In genomic region chr3:154244644-154245043, GRCh38 we compare ENCODE assay signal across 19 cellular contexts.
DNase-seq lines count a peak whose midpoint lies in the region; ATAC-seq and TF ChIP-seq lines count a peak whose summit lies in the region.
"Had no signal": no experiment of that assay in that cellular context is flagged by ENCODE, and none has a peak within 500 bp of the region (broad histone marks: within the 10 kb centered on the region; RNA-seq: fewer than 3 reads in every experiment).

No MANE protein-coding gene starts in this region.

- POLR2A ChIA-PET in RWPE1 (lab: Yijun Ruan, JAX; ENCODE audit: low non-redundant PET), result no interaction called here

- H3K9me2 ChIP-seq in GM23248 (ENCODE audit: insufficient read depth), result no peaks in the 10 kb centered on the region

- WGBS in GM23248 (ENCODE audit: low coverage in 1 of 2, low lambda C conversion rate in 2 of 2, missing lambda C conversion rate in 2 of 2), 2 experiments, result 15 to 26% methylated on average over 2 of the region's 2 CpGs

- H3K9me3 ChIP-seq in GM23248 (ENCODE audit: low read depth) (no peaks in the 10 kb centered on the region), skeletal muscle satellite cell (replicated peaks; ENCODE audit: low read length) (no peaks in the 10 kb centered on the region)
- H3K9me3 ChIP-seq: psoas muscle had no signal

- TF ChIP-seq CTCF in RWPE1 (conservative IDR thresholded peaks at IDR 0.05; ENCODE audit: low read depth), result no peak
- TF ChIP-seq CTCF in fibroblast of pulmonary artery (IDR thresholded peaks at IDR 0.05; ENCODE audit: low read length, missing control alignments), result no peak

- H3K27ac ChIP-seq in GM23248, result no peak overlapping the region
- H3K27ac ChIP-seq in RWPE1, result peak overlapping the region; percentile 49; the same call in 1 of the 2 replicates
- H3K27ac ChIP-seq: psoas muscle, VCaP had no signal

- peaks cover 1% of the 10 kb centered on the region for H3K27me3 Mint-ChIP-seq in activated T-cell treated with anti-CD3 and anti-CD28 coated beads, Interleukin-2, amount 50 U/mL, for 4 hours (ENCODE audit: low read depth)
- H3K27me3 Mint-ChIP-seq: type B pancreatic cell had no signal

- H3K4me3 Mint-ChIP-seq in activated T-cell treated with anti-CD3 and anti-CD28 coated beads, Interleukin-2, amount 50 U/mL, for 4 hours, result no peak overlapping the region
- H3K4me3 Mint-ChIP-seq: GM23338; naive thymus-derived CD8-positive, alpha-beta T cell; type B pancreatic cell had no signal

- H3K36me3 ChIP-seq in GM23248 (ENCODE audit: low read depth) (no peaks in the 10 kb centered on the region), skeletal muscle satellite cell (ENCODE audit: insufficient read depth, low read length) (peaks cover 3% of the 10 kb centered on the region)

- H3K9me3 Mint-ChIP-seq in activated T-cell treated with anti-CD3 and anti-CD28 coated beads, Interleukin-2, amount 50 U/mL, for 4 hours, result no peaks in the 10 kb centered on the region
- H3K9me3 Mint-ChIP-seq: GM23338, type B pancreatic cell had no signal

- H3K4me2 ChIP-seq in GM23248 (ENCODE audit: unreplicated experiment), result peak overlapping the region; percentile 8
- H3K4me2 ChIP-seq in skeletal muscle satellite cell (ENCODE audit: low read length), result peak overlapping the region; percentile 17
- H3K4me2 ChIP-seq: GM23338 had no signal

- peaks cover 13% of the 10 kb centered on the region for H3K36me3 Mint-ChIP-seq in activated T-cell treated with anti-CD3 and anti-CD28 coated beads, Interleukin-2, amount 50 U/mL, for 4 hours (ENCODE audit: insufficient read depth)

- peaks cover 29% of the 10 kb centered on the region for H3K4me1 ChIP-seq in GM23248 (ENCODE audit: insufficient read depth)
- peaks cover 34% of the 10 kb centered on the region for H3K4me1 ChIP-seq in skeletal muscle satellite cell (ENCODE audit: control insufficient read depth, insufficient read depth, low read length)
- H3K4me1 ChIP-seq: psoas muscle had no signal

- no peaks in the 10 kb centered on the region for H3K4me1 Mint-ChIP-seq in activated T-cell treated with anti-CD3 and anti-CD28 coated beads, Interleukin-2, amount 50 U/mL, for 4 hours (ENCODE audit: low read depth)
- H3K4me1 Mint-ChIP-seq: naive thymus-derived CD8-positive, alpha-beta T cell had no signal

- no peaks in the 10 kb centered on the region for H4K20me1 ChIP-seq in GM23248 (ENCODE audit: insufficient read depth)

- peaks cover 30% of the 10 kb centered on the region for H3F3A ChIP-seq in GM23248 (ENCODE audit: insufficient read depth)

- no peak overlapping the region for H3K4me3 ChIP-seq in GM23248
- no peak overlapping the region for H3K4me3 ChIP-seq in fibroblast of pulmonary artery (replicated peaks; ENCODE audit: low read depth, low read length)
- H3K4me3 ChIP-seq in skeletal muscle satellite cell (ENCODE audit: low read length), result no peak overlapping the region
- H3K4me3 ChIP-seq: GM23338, psoas muscle had no signal

- H3K27me3 ChIP-seq in GM23248 (replicated peaks; ENCODE audit: insufficient read depth), result no peaks in the 10 kb centered on the region
- H3K27me3 ChIP-seq in skeletal muscle satellite cell (ENCODE audit: control insufficient read depth, insufficient read depth, low read length), result no peaks in the 10 kb centered on the region

- H3K9ac ChIP-seq in GM23248 (no peak overlapping the region), skeletal muscle satellite cell (ENCODE audit: low read depth, low read length) (no peak overlapping the region)

- ATAC-seq in activated T-cell treated with anti-CD3 and anti-CD28 coated beads, Interleukin-2, amount 50 U/mL, for 4 hours, result no peak
- ATAC-seq: GM23338; HepG2; left lobe of liver; naive thymus-derived CD8-positive, alpha-beta T cell; psoas muscle had no signal

- DNase-seq in GM23248 (peak; percentile 72), RWPE1 (ENCODE audit: low spot score) (no peak), fibroblast of pulmonary artery (ENCODE audit: low read depth) (peak; percentile 75), NCI-H1092 (lab: John Stamatoyannopoulos, UW) (no peak), DMS153 (lab: John Stamatoyannopoulos, UW) (no peak)
- DNase-seq in stimulated activated CD4-positive, alpha-beta T cell treated with anti-CD3 and anti-CD28 coated beads, Interleukin-2, amount 100 ng/mL, for 48 hours, result no peak
- no peak for DNase-seq in activated T-cell treated with anti-CD3 and anti-CD28 coated beads, Interleukin-2, amount 50 U/mL, for 4 hours
- DNase-seq: activated gamma-delta T cell; hypothalamus; naive thymus-derived CD8-positive, alpha-beta T cell; NCI-H1417; NCI-H345; psoas muscle had no signal

- H3K79me2 ChIP-seq in GM23248 (ENCODE audit: insufficient read depth), result no peaks in the 10 kb centered on the region

- CTCF ChIA-PET in RWPE1 (lab: Yijun Ruan, JAX), result no interaction called here

- H2AFZ ChIP-seq in GM23248, result no peak overlapping the region
- H2AFZ ChIP-seq: GM23338 had no signal

- in situ Hi-C loops in GM23248 (cut with MboI), result no loop called here

Comparison
In these comparisons a context has a peak if more than half of its experiments do, and no peak if none do; other contexts are left out.
1. DNase-seq: peak in GM23248 (single experiment) and fibroblast of pulmonary artery (single experiment); none in RWPE1 (single experiment), stimulated activated CD4-positive, alpha-beta T cell treated with anti-CD3 and anti-CD28 coated beads, Interleukin-2, amount 100 ng/mL, for 48 hours (0 of 2), activated T-cell treated with anti-CD3 and anti-CD28 coated beads, Interleukin-2, amount 50 U/mL, for 4 hours (single experiment), NCI-H1092 (single experiment) and DMS153 (single experiment).